ENCODE assay signal across 11 cellular contexts in the genomic region with DNA sequence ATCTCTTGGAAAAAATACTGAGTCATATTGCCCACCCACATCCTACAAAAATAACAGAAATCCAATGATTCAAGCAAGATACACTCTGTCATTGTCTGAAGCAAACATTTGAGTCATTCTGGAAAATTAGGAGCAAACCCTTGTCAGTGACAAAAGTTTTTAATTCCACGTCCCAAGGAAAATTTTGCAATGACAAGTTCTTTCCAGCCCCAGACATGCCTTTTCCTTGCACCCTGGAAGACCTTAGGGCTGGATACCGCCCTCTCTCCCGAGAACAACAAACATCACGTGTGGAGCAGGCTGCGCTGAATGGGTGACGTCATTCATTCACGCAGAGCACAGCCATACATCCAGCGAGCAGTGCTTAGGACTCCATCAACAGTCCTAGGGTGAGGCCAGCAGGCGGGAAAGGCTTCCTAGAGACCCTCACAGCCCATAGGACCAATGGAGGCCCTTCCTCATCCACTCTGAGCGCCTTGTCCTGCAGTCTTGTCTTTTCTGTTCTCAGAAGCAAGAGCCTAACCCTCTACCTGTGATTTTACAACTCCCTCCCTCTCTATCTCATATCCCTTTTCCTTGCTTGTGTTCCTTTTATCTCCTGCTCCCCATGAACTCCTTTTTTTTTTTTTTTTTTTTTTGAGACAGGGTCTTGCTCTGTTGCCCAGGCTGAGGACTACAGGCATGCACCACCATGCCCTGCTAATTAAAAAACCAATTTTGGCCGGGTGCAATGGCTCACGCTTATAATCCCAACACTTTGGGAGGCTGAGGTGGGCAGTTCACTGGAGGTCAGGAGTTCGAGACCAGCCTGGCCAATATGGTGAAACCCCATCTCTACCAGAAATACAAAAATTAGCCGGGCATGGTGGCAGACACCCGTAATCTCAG. TPM values are rescaled to one million over a fixed set of nuclear protein-coding genes. Genes with fewer than 3 reads are reported as not detected.
DNase-seq lines count a peak whose midpoint lies in the region; ATAC-seq and TF ChIP-seq lines count a peak whose summit lies in the region.
"Had no signal": no experiment of that assay in that cellular context is flagged by ENCODE, and none has a peak within 500 bp of the region (broad histone marks: within the 10 kb centered on the region; RNA-seq: fewer than 3 reads in every experiment).

No MANE protein-coding gene starts in this region.

- ATAC-seq in HG02798 (IDR thresholded peaks at IDR 0.05; ENCODE audit: poor library complexity, unreplicated experiment), result no peak
- ATAC-seq: activated CD8-positive, alpha-beta memory T cell treated with anti-CD3 and anti-CD28 coated beads, Interleukin-2, amount 10 ng/mL, durations not matched to agents 7 days and 5 days had no signal

- H3K9ac ChIP-seq in adipocyte (ENCODE audit: low read length), result peak overlapping the region; percentile 44
- no peak overlapping the region for H3K9ac ChIP-seq in endodermal cell (ENCODE audit: extremely low read depth, low read length, poor library complexity, severe bottlenecking)

- H3K27ac ChIP-seq in endodermal cell (ENCODE audit: low read depth, low read length), result no peak overlapping the region
- H3K27ac ChIP-seq: SK-N-MC had no signal

- TF ChIP-seq CTCF in HFFc6 (IDR thresholded peaks at IDR 0.05) (no peak), endodermal cell (conservative IDR thresholded peaks at IDR 0.05) (no peak)

- H3K36me3 Mint-ChIP-seq in HFFc6 (ENCODE audit: low read depth) (peaks cover 14% of the 10 kb centered on the region), endodermal cell (ENCODE audit: low read depth) (no peaks in the 10 kb centered on the region)

- H3K4me1 Mint-ChIP-seq in HFFc6 (ENCODE audit: low read depth) (peaks cover 31% of the 10 kb centered on the region), endodermal cell (peaks cover 4% of the 10 kb centered on the region)

- no peaks in the 10 kb centered on the region for H3K27me3 ChIP-seq in adipocyte (replicated peaks; ENCODE audit: control insufficient read depth, insufficient read depth, low read length)
- H3K27me3 ChIP-seq in H7 (ENCODE audit: control insufficient read depth, insufficient read depth, low read length), result no peaks in the 10 kb centered on the region
- no peaks in the 10 kb centered on the region for H3K27me3 ChIP-seq in endodermal cell (ENCODE audit: control insufficient read depth, insufficient read depth, low read length, poor library complexity, severe bottlenecking)

- H3K36me3 ChIP-seq in adipocyte (ENCODE audit: control insufficient read depth, insufficient read depth, low read length, severe bottlenecking) (no peaks in the 10 kb centered on the region), H7 (replicated peaks; ENCODE audit: control insufficient read depth, insufficient read depth, low read length) (no peaks in the 10 kb centered on the region), endodermal cell (ENCODE audit: control insufficient read depth, insufficient read depth, low read length) (no peaks in the 10 kb centered on the region)

- peaks cover 25% of the 10 kb centered on the region for H3K27me3 Mint-ChIP-seq in HFFc6 (ENCODE audit: insufficient read depth)
- peaks cover 2% of the 10 kb centered on the region for H3K27me3 Mint-ChIP-seq in endodermal cell (ENCODE audit: insufficient read depth)
- H3K27me3 Mint-ChIP-seq: activated CD8-positive, alpha-beta memory T cell treated with anti-CD3 and anti-CD28 coated beads, Interleukin-2, amount 10 ng/mL, durations not matched to agents 7 days and 5 days had no signal

- H3K4me1 ChIP-seq in adipocyte (ENCODE audit: control insufficient read depth, insufficient read depth, low read length) (peaks cover 13% of the 10 kb centered on the region), endodermal cell (ENCODE audit: control insufficient read depth, insufficient read depth, low read length) (no peaks in the 10 kb centered on the region)

- H3K9me3 ChIP-seq in adipocyte (ENCODE audit: control insufficient read depth, low read length), result peaks cover 19% of the 10 kb centered on the region
- peaks cover 13% of the 10 kb centered on the region for H3K9me3 ChIP-seq in endodermal cell (ENCODE audit: control insufficient read depth, low read length)

- peak overlapping the region; percentile 52 for H3K4me3 Mint-ChIP-seq in HFFc6
- H3K4me3 Mint-ChIP-seq in endodermal cell, result no peak overlapping the region
- H3K4me3 Mint-ChIP-seq: activated CD8-positive, alpha-beta memory T cell treated with anti-CD3 and anti-CD28 coated beads, Interleukin-2, amount 10 ng/mL, durations not matched to agents 7 days and 5 days had no signal

- DNase-seq in HFFc6 (peak; percentile 8), adipocyte (ENCODE audit: low read depth) (peak; percentile 31), head of caudate nucleus (peak in 37 of 42 donors; percentile 11 to 73 (median 38)), stromal cell of bone marrow (ENCODE audit: low read depth) (peak; percentile 72), H7 (no peak), endodermal cell (no peak), SW480 (ENCODE audit: low spot score) (no peak)
- DNase-seq: activated CD8-positive, alpha-beta memory T cell treated with anti-CD3 and anti-CD28 coated beads, Interleukin-2, amount 10 ng/mL, durations not matched to agents 7 days and 5 days; central memory CD4-positive, alpha-beta T cell had no signal

- peak overlapping the region; percentile 15; the same call in 1 of the 2 replicates for H3K27ac Mint-ChIP-seq in HFFc6
- no peak overlapping the region for H3K27ac Mint-ChIP-seq in endodermal cell
- H3K27ac Mint-ChIP-seq: activated CD8-positive, alpha-beta memory T cell treated with anti-CD3 and anti-CD28 coated beads, Interleukin-2, amount 10 ng/mL, durations not matched to agents 7 days and 5 days had no signal

- H3K9me3 Mint-ChIP-seq in HFFc6 (peaks cover 14% of the 10 kb centered on the region), endodermal cell (peaks cover 20% of the 10 kb centered on the region)

- intact Hi-C loops in head of caudate nucleus (cut with DNase I), result no loop called here

- H3K4me3 ChIP-seq in adipocyte (ENCODE audit: low read length) (peak overlapping the region; percentile 64), H7 (ENCODE audit: insufficient read depth, low read depth, low read length) (no peak overlapping the region), endodermal cell (ENCODE audit: low read length) (no peak overlapping the region)
- H3K4me3 ChIP-seq: SK-N-MC had no signal

- WGBS in endodermal cell (ENCODE audit: insufficient coverage in 1 of 2, insufficient read length in 1 of 2), 2 experiments, result 87 to 95% methylated on average over 8 to 15 of the region's 15 CpGs

RNA-seq across cellular contexts. Expression of a gene that starts 23.6 kb away (rescaled TPM):
- total RNA-seq in HFFc6 (2021; fragmentation: NEBNext Ultra II Directional; extraction: Animal tissue kit (Norgen Biotek cat#: 25700)), result 1 to 10 TPM in 5 of 6 experiments, under 1 TPM in 1; 0.97 to 2.2 (median 1.2) TPM
- total RNA-seq in H7 (2014; rRNA removed; shearing (Covaris generic)), result 5.5 and 7.1 TPM in 2 replicates
- total RNA-seq in endodermal cell, result 10 to 100 TPM; 22.9 to 24.5 TPM
- polyA plus RNA-seq in endodermal cell (2013, experiment 1 of 2), result 12.5 TPM
- 11.5 TPM for polyA plus RNA-seq in endodermal cell (2013, experiment 2 of 2)

Comparison
In these comparisons a context has a peak if more than half of its experiments do, and no peak if none do; other contexts are left out.
1. DNase-seq: peak in HFFc6 (single experiment), adipocyte (single experiment), head of caudate nucleus (37 of 42) and stromal cell of bone marrow (single experiment); none in H7 (single experiment), endodermal cell (single experiment) and SW480 (single experiment).